Comparison of ENCODE assay signal across 1 cellular context in the genomic region with DNA sequence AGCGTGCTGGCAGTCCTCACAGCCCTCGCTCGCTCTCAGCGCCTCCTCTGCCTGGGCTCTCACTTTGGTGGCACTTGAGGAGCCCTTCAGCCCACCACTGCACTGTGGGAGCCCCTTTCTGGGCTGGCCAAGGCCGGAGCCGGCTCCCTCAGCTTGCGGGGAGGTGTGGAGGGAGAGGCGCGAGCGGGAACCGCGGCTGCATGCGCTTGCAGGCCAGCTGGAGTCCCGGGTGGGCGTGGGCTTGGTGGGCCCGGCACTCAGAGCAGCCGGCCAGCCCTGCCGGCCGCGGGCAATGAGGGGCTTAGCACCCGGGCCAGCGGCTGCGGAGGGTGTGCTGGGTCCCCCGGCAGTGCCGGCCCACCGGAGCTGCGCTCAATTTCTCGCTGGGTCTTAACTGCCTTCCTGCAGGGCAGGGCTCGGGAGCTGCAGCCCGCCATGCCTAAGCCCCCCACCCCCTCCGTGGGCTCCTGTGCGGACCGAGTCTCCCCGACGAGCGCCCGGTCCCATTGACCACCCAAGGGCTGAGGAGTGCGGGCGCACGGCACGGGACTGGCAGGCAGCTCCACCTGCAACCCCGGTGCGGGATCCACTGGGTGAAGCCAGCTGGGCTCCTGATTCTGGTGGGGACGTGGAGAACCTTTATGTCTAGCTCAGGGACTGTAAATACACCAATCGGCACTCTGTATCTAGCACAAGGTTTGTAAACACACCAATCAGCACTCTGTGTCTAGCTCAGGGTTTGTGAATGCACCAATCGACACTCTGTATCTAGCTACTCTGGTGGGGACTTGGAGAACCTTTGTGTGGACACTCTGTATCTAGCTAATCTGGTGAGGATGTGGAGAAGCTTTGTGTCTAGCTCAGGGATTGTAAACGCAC. TPM values are rescaled to one million over a fixed set of nuclear protein-coding genes. Genes with fewer than 3 reads are reported as not detected.
"Had no signal": no experiment of that assay in that cellular context is flagged by ENCODE, and none has a peak within 500 bp of the region (broad histone marks: within the 10 kb centered on the region; RNA-seq: fewer than 3 reads in every experiment).

No MANE protein-coding gene starts in this region.

RNA-seq across cellular contexts. Expression of gene PDIA2, which starts 58.4 kb away (rescaled TPM):
- total RNA-seq: PC-9 had no signal
